ENCODE assay signal across 12 cellular contexts in the genomic region with DNA sequence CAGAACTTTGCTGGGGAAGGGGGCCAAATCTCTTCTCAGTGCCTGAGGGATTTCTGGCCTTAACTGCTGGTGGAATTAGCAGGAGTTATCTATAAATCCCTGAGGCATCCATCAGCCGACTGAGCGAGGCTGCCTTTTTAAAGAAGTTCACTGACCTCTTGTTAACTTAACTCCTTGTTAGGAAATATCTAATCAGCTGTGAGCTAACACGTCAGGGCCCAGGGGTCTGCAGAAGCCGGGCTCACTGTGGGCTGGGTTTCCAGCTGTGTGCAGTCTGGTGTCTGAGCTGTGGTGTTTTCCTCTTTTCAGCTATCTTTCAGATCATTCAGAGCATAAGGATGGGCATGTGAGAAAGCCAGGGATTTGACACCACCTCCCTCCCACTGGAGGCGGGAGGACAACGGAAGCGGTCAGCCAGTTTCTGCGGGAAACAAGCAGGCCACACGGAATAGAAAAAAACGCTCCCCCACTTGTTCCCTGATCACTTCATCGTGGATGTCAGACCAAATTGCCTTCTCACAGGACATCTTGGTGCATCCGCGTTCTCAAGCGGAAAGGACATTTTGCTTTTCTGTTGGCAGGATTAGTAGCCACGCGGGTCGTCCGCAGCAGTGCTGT. TPM values are rescaled to one million over a fixed set of nuclear protein-coding genes. Genes with fewer than 3 reads are reported as not detected.
A peak's percentile ranks its signal among the peaks of the same experiment; 100 is the strongest.
DNase-seq lines count a peak whose midpoint lies in the region; ATAC-seq and TF ChIP-seq lines count a peak whose summit lies in the region.
"Had no signal": no experiment of that assay in that cellular context is flagged by ENCODE, and none has a peak within 500 bp of the region (broad histone marks: within the 10 kb centered on the region; RNA-seq: fewer than 3 reads in every experiment).

No MANE protein-coding gene starts in this region.

- peak overlapping the region; percentile 9 for H3K27ac ChIP-seq in temporal lobe (ENCODE audit: low read depth, low read length)
- H3K27ac ChIP-seq: SK-N-MC, tibial artery had no signal

- no peaks in the 10 kb centered on the region for H3K9me3 Mint-ChIP-seq in mesothelial cell of epicardium
- no peaks in the 10 kb centered on the region for H3K9me3 Mint-ChIP-seq in activated CD8-positive, alpha-beta T cell treated with anti-CD3 and anti-CD28 coated beads, Interleukin-2, amount 10 ng/mL, durations not matched to agents 7 days and 5 days (ENCODE audit: insufficient read depth)
- H3K9me3 Mint-ChIP-seq: activated T-cell treated with anti-CD3 and anti-CD28 coated beads, Interleukin-2, amount 50 U/mL, for 72 hours had no signal

- TF ChIP-seq CTCF in fibroblast of pulmonary artery (IDR thresholded peaks at IDR 0.05; ENCODE audit: low read length, missing control alignments) (no peak), mesothelial cell of epicardium (IDR thresholded peaks at IDR 0.05; ENCODE audit: unreplicated experiment) (no peak)

- peaks cover 53% of the 10 kb centered on the region for H3K27me3 Mint-ChIP-seq in mesothelial cell of epicardium (ENCODE audit: low read depth)
- peaks cover 11% of the 10 kb centered on the region for H3K27me3 Mint-ChIP-seq in activated CD8-positive, alpha-beta T cell treated with anti-CD3 and anti-CD28 coated beads, Interleukin-2, amount 10 ng/mL, durations not matched to agents 7 days and 5 days (ENCODE audit: low read depth)

- no peak for ATAC-seq in activated CD8-positive, alpha-beta T cell treated with anti-CD3 and anti-CD28 coated beads, Interleukin-2, amount 10 ng/mL, durations not matched to agents 7 days and 5 days
- ATAC-seq: activated T-cell treated with anti-CD3 and anti-CD28 coated beads, Interleukin-2, amount 50 U/mL, for 72 hours had no signal

- peak overlapping the region; percentile 45 for H3K27ac Mint-ChIP-seq in mesothelial cell of epicardium
- H3K27ac Mint-ChIP-seq in activated CD8-positive, alpha-beta T cell treated with anti-CD3 and anti-CD28 coated beads, Interleukin-2, amount 10 ng/mL, durations not matched to agents 7 days and 5 days = no peak overlapping the region
- H3K27ac Mint-ChIP-seq: activated T-cell treated with anti-CD3 and anti-CD28 coated beads, Interleukin-2, amount 50 U/mL, for 72 hours had no signal

- CTCF ChIA-PET in activated CD8-positive, alpha-beta T cell treated with anti-CD3 and anti-CD28 coated beads, Interleukin-2, amount 10 ng/mL, durations not matched to agents 7 days and 5 days (lab: Charles Lee) = no interaction called here

- no peaks in the 10 kb centered on the region for H3K36me3 Mint-ChIP-seq in mesothelial cell of epicardium
- no peaks in the 10 kb centered on the region for H3K36me3 Mint-ChIP-seq in activated CD8-positive, alpha-beta T cell treated with anti-CD3 and anti-CD28 coated beads, Interleukin-2, amount 10 ng/mL, durations not matched to agents 7 days and 5 days (ENCODE audit: low read depth)

- peak; percentile 67 for DNase-seq in SK-N-DZ (ENCODE audit: low spot score)
- peak; percentile 57 for DNase-seq in fibroblast of pulmonary artery (ENCODE audit: low read depth)
- DNase-seq in mesothelial cell of epicardium (ENCODE audit: low spot score in 2 of 2, unreplicated experiment in 2 of 2) = no peak
- no peak for DNase-seq in COR-L47 (lab: John Stamatoyannopoulos, UW)
- no peak for DNase-seq in activated CD8-positive, alpha-beta T cell treated with anti-CD3 and anti-CD28 coated beads, Interleukin-2, amount 10 ng/mL, durations not matched to agents 7 days and 5 days
- no peak for DNase-seq in LoVo (ENCODE audit: low spot score)
- no peak for DNase-seq in DMS79 treated with DMSO at 0.1 percent for 48 hours (lab: John Stamatoyannopoulos, UW)
- DNase-seq: activated T-cell treated with anti-CD3 and anti-CD28 coated beads, Interleukin-2, amount 50 U/mL, for 72 hours; NCI-H187 treated with DMSO at 0.1 percent for 48 hours; tibial artery had no signal

- peaks cover 57% of the 10 kb centered on the region for H3K4me1 Mint-ChIP-seq in mesothelial cell of epicardium
- H3K4me1 Mint-ChIP-seq in activated CD8-positive, alpha-beta T cell treated with anti-CD3 and anti-CD28 coated beads, Interleukin-2, amount 10 ng/mL, durations not matched to agents 7 days and 5 days (ENCODE audit: low read depth) = no peaks in the 10 kb centered on the region

- H3K4me3 ChIP-seq in fibroblast of pulmonary artery (replicated peaks; ENCODE audit: low read depth, low read length) = no peak overlapping the region
- H3K4me3 ChIP-seq: SK-N-MC had no signal

- POLR2A ChIA-PET in activated CD8-positive, alpha-beta T cell treated with anti-CD3 and anti-CD28 coated beads, Interleukin-2, amount 10 ng/mL, durations not matched to agents 7 days and 5 days (lab: Charles Lee) = no interaction called here

- peak overlapping the region; percentile 9 for H3K4me3 Mint-ChIP-seq in mesothelial cell of epicardium
- no peak overlapping the region for H3K4me3 Mint-ChIP-seq in activated CD8-positive, alpha-beta T cell treated with anti-CD3 and anti-CD28 coated beads, Interleukin-2, amount 10 ng/mL, durations not matched to agents 7 days and 5 days
- H3K4me3 Mint-ChIP-seq: activated T-cell treated with anti-CD3 and anti-CD28 coated beads, Interleukin-2, amount 50 U/mL, for 72 hours had no signal

RNA-seq across cellular contexts. Expression of a gene that starts 23.4 kb away (rescaled TPM):
- 15.8 and 19.4 TPM in 2 replicates for polyA plus RNA-seq in SK-N-DZ (2014; cell fraction: cytosol; rRNA removed)
- polyA plus RNA-seq in SK-N-DZ (2014; cell fraction: nucleus; rRNA removed) = 15.5 and 19.2 TPM in 2 replicates
- total RNA-seq in mesothelial cell of epicardium (3.9 to 5.4 TPM (median 4.8 TPM) in 3 replicates), temporal lobe (28.0 TPM)
- under 1 TPM; 0.31 to 0.50 TPM for total RNA-seq in activated CD8-positive, alpha-beta T cell treated with anti-CD3 and anti-CD28 coated beads, Interleukin-2, amount 10 ng/mL, durations not matched to agents 7 days and 5 days

Comparison
In these comparisons a context has a peak if more than half of its experiments do, and no peak if none do; other contexts are left out.
1. DNase-seq: peak in SK-N-DZ (single experiment) and fibroblast of pulmonary artery (single experiment); none in mesothelial cell of epicardium (0 of 2), COR-L47 (single experiment), activated CD8-positive, alpha-beta T cell treated with anti-CD3 and anti-CD28 coated beads, Interleukin-2, amount 10 ng/mL, durations not matched to agents 7 days and 5 days (single experiment), LoVo (single experiment) and DMS79 treated with DMSO at 0.1 percent for 48 hours (single experiment).